ENCODE assay signal across 8 cellular contexts in the genomic region with DNA sequence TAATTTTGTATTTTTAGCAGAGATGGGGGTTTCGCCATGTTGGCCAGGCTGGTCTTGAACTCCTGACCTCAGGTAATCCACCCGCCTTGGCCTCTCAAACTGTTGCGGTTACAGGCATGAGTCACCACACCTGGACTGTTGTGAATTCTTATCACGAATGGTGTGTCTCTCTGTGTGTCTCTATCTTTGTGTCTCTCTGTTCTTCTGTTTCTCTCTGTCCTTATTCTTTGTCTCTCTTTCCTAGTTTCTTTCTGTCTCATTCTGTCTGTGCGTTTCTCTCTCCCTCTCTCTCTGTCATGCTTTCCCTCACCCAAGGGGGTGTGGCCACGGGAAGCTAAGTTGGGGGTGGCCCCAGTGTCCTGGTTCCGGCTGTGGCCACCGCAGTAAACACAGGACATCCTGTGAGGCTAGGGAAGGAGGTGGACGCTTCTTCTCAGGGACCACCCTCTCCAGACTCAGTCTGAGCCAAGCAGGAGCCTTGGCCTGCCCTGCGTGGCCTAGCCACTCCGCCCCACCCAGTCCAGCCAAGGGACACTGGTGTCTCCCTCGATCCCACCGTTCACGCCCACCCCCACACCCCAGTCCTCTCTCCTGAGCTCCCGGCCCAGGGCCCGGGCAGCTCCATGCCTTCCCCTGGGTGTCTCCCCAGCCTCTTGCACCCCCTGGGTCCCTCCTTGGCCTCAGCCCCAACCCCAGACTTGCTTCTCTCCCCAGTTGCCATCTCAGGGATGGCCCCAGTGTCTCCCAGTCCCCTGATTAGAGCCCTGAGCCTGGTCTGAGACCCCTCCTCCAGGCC. TPM values are rescaled to one million over a fixed set of nuclear protein-coding genes. Genes with fewer than 3 reads are reported as not detected.
A peak's percentile ranks its signal among the peaks of the same experiment; 100 is the strongest.
DNase-seq lines count a peak whose midpoint lies in the region; ATAC-seq, FAIRE-seq and TF ChIP-seq lines count a peak whose summit lies in the region.

No MANE protein-coding gene starts in this region.

- H3K4me1 Mint-ChIP-seq in GM23338, result peaks cover 25% of the 10 kb centered on the region
- peaks cover 19% of the 10 kb centered on the region for H3K4me1 Mint-ChIP-seq in stimulated activated memory B cell treated with anti-CD40 and anti-IgM and Interleukin-4, amounts not matched to agents 10 μg/mL and 1 μg/mL and 100 μg/mL, for 72 hours

- no peaks in the 10 kb centered on the region for H3K9me2 ChIP-seq in GM23338 (ENCODE audit: insufficient read depth)

- peak overlapping the region; percentile 66; the same call in 1 of the 2 replicates for H2AFZ ChIP-seq in GM23338

- H3K27me3 Mint-ChIP-seq in GM23338 (ENCODE audit: insufficient read depth, low read depth, poor library complexity), result peaks cover 2% of the 10 kb centered on the region
- H3K27me3 Mint-ChIP-seq in stimulated activated memory B cell treated with anti-CD40 and anti-IgM and Interleukin-4, amounts not matched to agents 10 μg/mL and 1 μg/mL and 100 μg/mL, for 72 hours, result no peaks in the 10 kb centered on the region

- H3K36me3 ChIP-seq in GM23338 (ENCODE audit: insufficient read depth), result no peaks in the 10 kb centered on the region
- H3K36me3 ChIP-seq in cardiac muscle cell, result no peaks in the 10 kb centered on the region

- no peaks in the 10 kb centered on the region for H3K9me3 ChIP-seq in cardiac muscle cell (ENCODE audit: low read depth)

- ATAC-seq in GM23338 (no peak), SK-N-SH treated with all-trans-retinoic acid at 6 μM for 48 hours (no peak), GM18868 (IDR thresholded peaks at IDR 0.05; ENCODE audit: unreplicated experiment) (no peak)
- no peak for ATAC-seq in stimulated activated memory B cell treated with anti-CD40 and anti-IgM and Interleukin-4, amounts not matched to agents 10 μg/mL and 1 μg/mL and 100 μg/mL, for 72 hours

- no peaks in the 10 kb centered on the region for H3K79me2 ChIP-seq in GM23338 (replicated peaks; ENCODE audit: insufficient read depth)

- TF ChIP-seq CTCF in GM23338 (conservative IDR thresholded peaks at IDR 0.05; ENCODE audit: low read depth in 2 of 2), result no peak
- TF ChIP-seq CTCF in cardiac muscle cell (IDR thresholded peaks at IDR 0.05; ENCODE audit: low read depth, low read length), result no peak

- H3K4me3 ChIP-seq in GM23338, result no peak overlapping the region
- no peak overlapping the region for H3K4me3 ChIP-seq in cardiac muscle cell

- H3K4me1 ChIP-seq in GM23338 (ENCODE audit: insufficient read depth) (peaks cover 17% of the 10 kb centered on the region), cardiac muscle cell (ENCODE audit: low read depth) (peaks cover 18% of the 10 kb centered on the region)

- peak; percentile 63 for FAIRE-seq in TTC549 (lab: Jason Lieb, UNC)

- H3K27ac Mint-ChIP-seq in GM23338, result peak overlapping the region; percentile 2; the same call in 1 of the 2 replicates
- H3K27ac Mint-ChIP-seq in stimulated activated memory B cell treated with anti-CD40 and anti-IgM and Interleukin-4, amounts not matched to agents 10 μg/mL and 1 μg/mL and 100 μg/mL, for 72 hours, result peak overlapping the region; percentile 51

- no peaks in the 10 kb centered on the region for H3K9me3 Mint-ChIP-seq in GM23338
- no peaks in the 10 kb centered on the region for H3K9me3 Mint-ChIP-seq in stimulated activated memory B cell treated with anti-CD40 and anti-IgM and Interleukin-4, amounts not matched to agents 10 μg/mL and 1 μg/mL and 100 μg/mL, for 72 hours

- H3K4me3 Mint-ChIP-seq in GM23338, result no peak overlapping the region
- no peak overlapping the region for H3K4me3 Mint-ChIP-seq in stimulated activated memory B cell treated with anti-CD40 and anti-IgM and Interleukin-4, amounts not matched to agents 10 μg/mL and 1 μg/mL and 100 μg/mL, for 72 hours

- no peaks in the 10 kb centered on the region for H4K20me1 ChIP-seq in GM23338 (replicated peaks; ENCODE audit: insufficient read depth)

- H3K27ac ChIP-seq in GM23338 (ENCODE audit: low read depth) (no peak overlapping the region), cardiac muscle cell (peak overlapping the region; percentile 67)

- no peaks in the 10 kb centered on the region for H3F3A ChIP-seq in GM23338 (replicated peaks; ENCODE audit: low read depth)

- H3K27me3 ChIP-seq in GM23338 (ENCODE audit: insufficient read depth), result no peaks in the 10 kb centered on the region
- no peaks in the 10 kb centered on the region for H3K27me3 ChIP-seq in cardiac muscle cell

- H3K36me3 Mint-ChIP-seq in GM23338 (ENCODE audit: low read depth), result peaks cover 3% of the 10 kb centered on the region; the same call in 2 of the 3 replicates
- H3K36me3 Mint-ChIP-seq in stimulated activated memory B cell treated with anti-CD40 and anti-IgM and Interleukin-4, amounts not matched to agents 10 μg/mL and 1 μg/mL and 100 μg/mL, for 72 hours, result no peaks in the 10 kb centered on the region

- no peak overlapping the region for H3K4me2 ChIP-seq in GM23338

- no peak for DNase-seq in GM23338 (ENCODE audit: low spot score)
- peak in 1 of 2 donors; percentile 39 for DNase-seq in cardiac muscle cell (ENCODE audit: low read depth in 1 of 2, low spot score in 1 of 2)
- DNase-seq in stimulated activated CD4-positive, alpha-beta T cell treated with anti-CD3 and anti-CD28 coated beads, Interleukin-12 subunit alpha, Interleukin-12 subunit beta, amount 100 ng/mL, for 4 hours, result no peak
- DNase-seq in NCI-H2107 (lab: John Stamatoyannopoulos, UW), result no peak

TF ChIP-seq in GM23338, 12 proteins besides CTCF, POLR2A, EP300 and RAD21 (continues in another document):
- TF ChIP-seq, protein P1, sequence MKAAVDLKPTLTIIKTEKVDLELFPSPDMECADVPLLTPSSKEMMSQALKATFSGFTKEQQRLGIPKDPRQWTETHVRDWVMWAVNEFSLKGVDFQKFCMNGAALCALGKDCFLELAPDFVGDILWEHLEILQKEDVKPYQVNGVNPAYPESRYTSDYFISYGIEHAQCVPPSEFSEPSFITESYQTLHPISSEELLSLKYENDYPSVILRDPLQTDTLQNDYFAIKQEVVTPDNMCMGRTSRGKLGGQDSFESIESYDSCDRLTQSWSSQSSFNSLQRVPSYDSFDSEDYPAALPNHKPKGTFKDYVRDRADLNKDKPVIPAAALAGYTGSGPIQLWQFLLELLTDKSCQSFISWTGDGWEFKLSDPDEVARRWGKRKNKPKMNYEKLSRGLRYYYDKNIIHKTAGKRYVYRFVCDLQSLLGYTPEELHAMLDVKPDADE (IDR thresholded peaks at IDR 0.05), result no peak
- no peak for TF ChIP-seq EZH2phosphoT487 (IDR thresholded peaks at IDR 0.05; ENCODE audit: unreplicated experiment)
- TF ChIP-seq EZH2 (IDR thresholded peaks at IDR 0.05; ENCODE audit: low read depth, unreplicated experiment), result no peak
- no peak for TF ChIP-seq ZNF114 (CRISPR knock-in tag; IDR thresholded peaks at IDR 0.05)

TF ChIP-seq in SK-N-SH treated with all-trans-retinoic acid at 6 μM for 48 hours, 23 proteins besides CTCF, POLR2A, EP300 and RAD21 (continues in another document):
- TF ChIP-seq ZFP30 (CRISPR knock-in tag; IDR thresholded peaks at IDR 0.05) (no peak), ZFP3 (CRISPR knock-in tag; IDR thresholded peaks at IDR 0.05) (no peak), TOX (CRISPR knock-in tag; IDR thresholded peaks at IDR 0.05; ENCODE audit: borderline replicate concordance) (no peak), ZNF70 (CRISPR knock-in tag; IDR thresholded peaks at IDR 0.05) (no peak), PPARA (CRISPR knock-in tag; IDR thresholded peaks at IDR 0.05; ENCODE audit: borderline replicate concordance) (no peak), ZNF8 (CRISPR knock-in tag; IDR thresholded peaks at IDR 0.05) (no peak), OSR1 (CRISPR knock-in tag; IDR thresholded peaks at IDR 0.05) (no peak)
- TF ChIP-seq, protein P2, sequence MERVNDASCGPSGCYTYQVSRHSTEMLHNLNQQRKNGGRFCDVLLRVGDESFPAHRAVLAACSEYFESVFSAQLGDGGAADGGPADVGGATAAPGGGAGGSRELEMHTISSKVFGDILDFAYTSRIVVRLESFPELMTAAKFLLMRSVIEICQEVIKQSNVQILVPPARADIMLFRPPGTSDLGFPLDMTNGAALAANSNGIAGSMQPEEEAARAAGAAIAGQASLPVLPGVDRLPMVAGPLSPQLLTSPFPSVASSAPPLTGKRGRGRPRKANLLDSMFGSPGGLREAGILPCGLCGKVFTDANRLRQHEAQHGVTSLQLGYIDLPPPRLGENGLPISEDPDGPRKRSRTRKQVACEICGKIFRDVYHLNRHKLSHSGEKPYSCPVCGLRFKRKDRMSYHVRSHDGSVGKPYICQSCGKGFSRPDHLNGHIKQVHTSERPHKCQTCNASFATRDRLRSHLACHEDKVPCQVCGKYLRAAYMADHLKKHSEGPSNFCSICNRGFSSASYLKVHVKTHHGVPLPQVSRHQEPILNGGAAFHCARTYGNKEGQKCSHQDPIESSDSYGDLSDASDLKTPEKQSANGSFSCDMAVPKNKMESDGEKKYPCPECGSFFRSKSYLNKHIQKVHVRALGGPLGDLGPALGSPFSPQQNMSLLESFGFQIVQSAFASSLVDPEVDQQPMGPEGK (CRISPR knock-in tag; IDR thresholded peaks at IDR 0.05; ENCODE audit: borderline replicate concordance), result no peak

RNA-seq across cellular contexts. Expression of a gene that starts 3.9 kb away (rescaled TPM):
- 4.2 and 4.3 TPM in 2 replicates for total RNA-seq in GM23338 (2014; rRNA removed; shearing (Covaris generic))
- polyA plus RNA-seq in GM23338 (2016; fragmentation: Nextera tagmentation; extraction: Ambion mirVana) (4.1 and 4.2 TPM in 2 replicates), cardiac muscle cell (2.3 and 4.1 TPM in 2 replicates)
- 4.3 and 9.1 TPM in 2 replicates for total RNA-seq in cardiac muscle cell

RNA-seq across cellular contexts. Expression of a gene that starts 8.7 kb away (rescaled TPM):
- total RNA-seq in GM23338 (2014; rRNA removed; shearing (Covaris generic)), result 5.1 and 9.1 TPM in 2 replicates
- polyA plus RNA-seq in GM23338 (2016; fragmentation: Nextera tagmentation; extraction: Ambion mirVana) (4.6 and 5.0 TPM in 2 replicates), cardiac muscle cell (18.2 and 19.5 TPM in 2 replicates)
- total RNA-seq in cardiac muscle cell, result 14.4 and 18.8 TPM in 2 replicates

RNA-seq across cellular contexts. Expression of a gene that starts 27.0 kb away (rescaled TPM):
- 15.4 and 21.3 TPM in 2 replicates for total RNA-seq in GM23338 (2014; rRNA removed; shearing (Covaris generic))
- polyA plus RNA-seq in GM23338 (2016; fragmentation: Nextera tagmentation; extraction: Ambion mirVana) (24.1 and 27.9 TPM in 2 replicates), cardiac muscle cell (66.2 and 73.8 TPM in 2 replicates)
- total RNA-seq in cardiac muscle cell, result 44.4 and 58.6 TPM in 2 replicates

RNA-seq across cellular contexts. Expression of a gene that starts 27.1 kb away (rescaled TPM):
- total RNA-seq in GM23338 (2014; rRNA removed; shearing (Covaris generic)), result 0.52 TPM in 1 of 2 replicates, not detected in the other
- 0.21 and 0.37 TPM in 2 replicates for polyA plus RNA-seq in GM23338 (2016; fragmentation: Nextera tagmentation; extraction: Ambion mirVana)
- 0.12 and 0.18 TPM in 2 replicates for total RNA-seq in cardiac muscle cell
- polyA plus RNA-seq in cardiac muscle cell, result 0.14 and 1.7 TPM in 2 replicates

RNA-seq across cellular contexts. Expression of a gene that starts 48.4 kb away (rescaled TPM):
- total RNA-seq in GM23338 (2014; rRNA removed; shearing (Covaris generic)), result 51.7 and 53.7 TPM in 2 replicates
- polyA plus RNA-seq in GM23338 (2016; fragmentation: Nextera tagmentation; extraction: Ambion mirVana) (43.7 and 45.6 TPM in 2 replicates), cardiac muscle cell (61.5 and 77.0 TPM in 2 replicates)
- total RNA-seq in cardiac muscle cell, result 56.7 and 93.8 TPM in 2 replicates
